ENCODE assay signal across 10 cellular contexts in the genomic region with DNA sequence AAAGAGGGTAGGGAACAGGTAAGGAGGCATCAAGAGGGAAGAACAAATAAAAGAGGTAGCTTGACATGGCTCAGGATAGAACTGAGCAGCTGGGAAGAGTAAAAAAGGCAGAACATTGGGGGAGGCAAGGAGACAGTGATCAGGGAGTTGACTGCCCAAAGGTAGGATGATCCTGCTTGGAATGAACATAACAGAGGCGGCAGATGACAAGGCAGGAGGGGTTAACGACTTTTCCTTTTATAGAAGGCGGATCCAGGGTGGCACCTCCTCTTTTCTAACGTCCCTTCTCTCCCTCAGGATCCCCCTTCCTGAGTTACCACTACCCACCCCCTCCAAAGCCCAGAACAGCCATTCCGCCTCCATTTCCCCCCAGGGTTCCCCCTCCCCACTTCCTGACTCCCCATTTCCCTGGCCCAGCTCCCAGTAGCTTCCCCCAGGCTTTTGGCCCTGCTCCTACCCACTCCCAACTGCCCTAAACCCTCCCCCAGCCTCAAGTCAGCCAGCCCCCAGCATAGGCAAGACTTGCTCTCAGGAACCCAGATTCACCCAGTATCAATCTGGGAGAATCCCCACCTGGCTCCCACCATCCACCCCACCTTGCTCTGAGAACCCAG. TPM values are rescaled to one million over a fixed set of nuclear protein-coding genes. Genes with fewer than 3 reads are reported as not detected.
DNase-seq lines count a peak whose midpoint lies in the region; ATAC-seq and TF ChIP-seq lines count a peak whose summit lies in the region.
"Had no signal": no experiment of that assay in that cellular context is flagged by ENCODE, and none has a peak within 500 bp of the region (broad histone marks: within the 10 kb centered on the region; RNA-seq: fewer than 3 reads in every experiment).

No MANE protein-coding gene starts in this region.

- H3K4me1 Mint-ChIP-seq in T-helper 2 cell treated with Interferon-gamma antibody and Interleukin-4, amounts not matched to agents 5 μg/mL and 100 μg/mL, for 36 hours (ENCODE audit: low read depth), result peaks cover 39% of the 10 kb centered on the region

- H3K27ac ChIP-seq in angular gyrus (ENCODE audit: low read depth, low read length) (peak overlapping the region; percentile 100), right lobe of liver (peak overlapping the region; percentile 55 to 95 (median 92)), substantia nigra (ENCODE audit: low read depth, low read length, poor library complexity, severe bottlenecking) (peak overlapping the region; percentile 100)

- no peaks in the 10 kb centered on the region for H3K9me3 Mint-ChIP-seq in T-helper 2 cell treated with Interferon-gamma antibody and Interleukin-4, amounts not matched to agents 5 μg/mL and 100 μg/mL, for 36 hours
- H3K9me3 Mint-ChIP-seq: memory B cell had no signal

- intact Hi-C loops in right lobe of liver (cut with DNase I), result loop anchor here (10.0 kb wide), 2 partner anchors 175 to 185 kb away; no protein-coding TSS in a partner anchor

- no peak overlapping the region for H3K4me3 Mint-ChIP-seq in T-helper 2 cell treated with Interferon-gamma antibody and Interleukin-4, amounts not matched to agents 5 μg/mL and 100 μg/mL, for 36 hours
- H3K4me3 Mint-ChIP-seq: memory B cell had no signal

- no peaks in the 10 kb centered on the region for H3K9me3 ChIP-seq in right lobe of liver

- no peaks in the 10 kb centered on the region for H3K27me3 ChIP-seq in right lobe of liver

- TF ChIP-seq CTCF in right lobe of liver (IDR thresholded peaks at IDR 0.05), result no peak

- TF ChIP-seq POLR2A in right lobe of liver (IDR thresholded peaks at IDR 0.05), result no peak

- no peak overlapping the region for H3K4me3 ChIP-seq in right lobe of liver

- 62% methylated on average over 5 of the region's 5 CpGs for WGBS in right lobe of liver (ENCODE audit: insufficient coverage, low coverage, low lambda C conversion rate, missing lambda C conversion rate)

- peaks cover 15% of the 10 kb centered on the region for H3K36me3 Mint-ChIP-seq in T-helper 2 cell treated with Interferon-gamma antibody and Interleukin-4, amounts not matched to agents 5 μg/mL and 100 μg/mL, for 36 hours (ENCODE audit: low read depth)

- no peak for ATAC-seq in right lobe of liver
- ATAC-seq in HG03439 (IDR thresholded peaks at IDR 0.05; ENCODE audit: unreplicated experiment), result no peak
- ATAC-seq in GM19328 (IDR thresholded peaks at IDR 0.05; ENCODE audit: unreplicated experiment), result no peak

- peak overlapping the region; percentile 96 for H3K27ac Mint-ChIP-seq in T-helper 2 cell treated with Interferon-gamma antibody and Interleukin-4, amounts not matched to agents 5 μg/mL and 100 μg/mL, for 36 hours

- no peak for DNase-seq in T-helper 2 cell treated with Interferon-gamma antibody and Interleukin-4, amounts not matched to agents 5 μg/mL and 100 μg/mL, for 36 hours (ENCODE audit: low spot score)
- DNase-seq in T-helper 2 cell, result no peak
- DNase-seq in right lobe of liver, result no peak
- DNase-seq in substantia nigra (lab: John Stamatoyannopoulos, UW), result peak in 15 of 49 donors; percentile 11 to 75 (median 31)
- DNase-seq in germinal center (ENCODE audit: low spot score), result no peak

- peaks cover 0 to 24% (median 8%) of the 10 kb centered on the region in 4 donors for H3K4me1 ChIP-seq in right lobe of liver

- no peaks in the 10 kb centered on the region for H3K27me3 Mint-ChIP-seq in T-helper 2 cell treated with Interferon-gamma antibody and Interleukin-4, amounts not matched to agents 5 μg/mL and 100 μg/mL, for 36 hours (ENCODE audit: low read depth)

- H3K36me3 ChIP-seq in right lobe of liver, result peaks cover 0 to 11% (median 4%) of the 10 kb centered on the region in 4 donors

RNA-seq across cellular contexts. Expression of a gene that starts 0.8 kb away (rescaled TPM):
- 10 to 100 TPM in 1 of 6 experiments, 1 to 10 TPM in 3, under 1 TPM in 2; 0.29 to 11.0 (median 2.1) TPM for total RNA-seq in right lobe of liver

RNA-seq across cellular contexts. Expression of a gene that starts 2.6 kb away (rescaled TPM):
- 100 to 1,000 TPM in 5 of 6 experiments, 10 to 100 TPM in 1; 91.1 to 157 (median 107) TPM for total RNA-seq in right lobe of liver

RNA-seq across cellular contexts. Expression of a gene that starts 15.5 kb away (rescaled TPM):
- 10 to 100 TPM; 11.5 to 54.0 (median 19.0) TPM for total RNA-seq in right lobe of liver

RNA-seq across cellular contexts. Expression of a gene that starts 22.3 kb away (rescaled TPM):
- 10 to 100 TPM; 10.9 to 21.1 (median 13.1) TPM for total RNA-seq in right lobe of liver

RNA-seq across cellular contexts. Expression of a gene that starts 23.8 kb away (rescaled TPM):
- total RNA-seq in right lobe of liver, result over 10,000 TPM in 2 of 6 experiments, 1,000 to 10,000 TPM in 4; 3,802 to 16,527 (median 7,524) TPM
- total RNA-seq: bronchial epithelial cell had no signal
